Comparison of ENCODE assay signal across 1 cellular context in the genomic region with DNA sequence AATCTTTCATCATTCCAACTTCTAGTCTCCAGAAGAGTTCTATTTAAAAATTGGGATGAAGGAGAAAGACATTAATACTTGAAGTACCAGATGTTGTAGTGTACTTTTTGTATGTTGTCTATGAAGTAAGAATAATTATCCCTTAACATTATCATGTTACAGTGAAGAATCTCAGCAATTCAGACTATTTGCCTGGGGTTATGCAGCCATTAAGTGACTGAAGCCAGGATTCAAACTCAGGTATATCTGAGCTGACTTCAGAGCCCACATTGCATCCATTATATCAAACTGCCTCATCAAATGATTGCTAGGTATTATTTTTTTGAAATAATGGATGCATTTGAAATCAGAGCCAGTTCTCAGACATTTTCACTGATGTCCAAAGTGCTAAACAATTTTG.
TF ChIP-seq lines count a peak whose summit lies in the region.

No MANE protein-coding gene starts in this region.

TF ChIP-seq in SK-N-SH treated with all-trans-retinoic acid at 6 μM for 48 hours, 23 proteins besides CTCF, POLR2A, EP300 and RAD21 (continued from another document):
- TF ChIP-seq, protein P1, sequence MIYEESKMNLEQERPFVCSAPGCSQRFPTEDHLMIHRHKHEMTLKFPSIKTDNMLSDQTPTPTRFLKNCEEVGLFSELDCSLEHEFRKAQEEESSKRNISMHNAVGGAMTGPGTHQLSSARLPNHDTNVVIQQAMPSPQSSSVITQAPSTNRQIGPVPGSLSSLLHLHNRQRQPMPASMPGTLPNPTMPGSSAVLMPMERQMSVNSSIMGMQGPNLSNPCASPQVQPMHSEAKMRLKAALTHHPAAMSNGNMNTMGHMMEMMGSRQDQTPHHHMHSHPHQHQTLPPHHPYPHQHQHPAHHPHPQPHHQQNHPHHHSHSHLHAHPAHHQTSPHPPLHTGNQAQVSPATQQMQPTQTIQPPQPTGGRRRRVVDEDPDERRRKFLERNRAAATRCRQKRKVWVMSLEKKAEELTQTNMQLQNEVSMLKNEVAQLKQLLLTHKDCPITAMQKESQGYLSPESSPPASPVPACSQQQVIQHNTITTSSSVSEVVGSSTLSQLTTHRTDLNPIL (CRISPR knock-in tag; IDR thresholded peaks at IDR 0.05; ENCODE audit: low read depth), result no peak
- TF ChIP-seq GLIS3 (CRISPR knock-in tag; IDR thresholded peaks at IDR 0.05) (no peak), ISL1 (CRISPR knock-in tag; IDR thresholded peaks at IDR 0.05) (no peak), ESRRG (CRISPR knock-in tag; IDR thresholded peaks at IDR 0.05) (no peak), ZC3H10 (CRISPR knock-in tag; IDR thresholded peaks at IDR 0.05) (no peak)
TF ChIP-seq in SK-N-SH treated with all-trans-retinoic acid at 6 μM for 48 hours: peak in this region for 0.
